ENCODE assay signal across 8 cellular contexts in the genomic region with DNA sequence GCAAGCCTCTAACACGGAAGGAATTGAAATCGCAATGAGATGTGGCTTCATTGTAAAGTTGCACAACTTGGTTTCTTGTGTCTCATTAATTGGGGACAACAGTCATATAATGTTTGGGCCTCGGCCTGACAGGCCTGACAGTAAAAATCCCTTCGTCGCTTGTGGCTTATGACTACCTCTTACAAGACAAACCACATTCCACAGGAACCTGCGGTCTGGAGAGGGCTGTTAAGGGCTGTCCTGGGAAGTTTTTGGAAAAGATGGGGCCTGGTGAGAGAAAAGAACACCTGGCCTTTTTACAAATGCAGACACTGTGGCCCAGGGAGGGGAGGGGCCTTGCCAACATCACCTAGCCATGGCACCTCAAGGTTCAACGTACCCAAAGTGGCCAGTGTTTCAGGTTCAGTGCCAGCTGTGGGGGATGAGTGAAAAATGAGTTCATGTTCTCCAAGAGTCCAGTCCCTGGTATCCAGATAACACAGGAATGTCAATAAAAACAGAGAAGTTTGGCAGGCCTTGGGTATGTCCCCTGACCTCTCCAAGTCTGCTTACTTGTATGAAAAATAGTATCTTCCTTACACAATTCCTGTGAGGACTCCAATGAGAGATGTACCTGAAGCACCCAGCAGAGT. TPM values are rescaled to one million over a fixed set of nuclear protein-coding genes. Genes with fewer than 3 reads are reported as not detected.
DNase-seq lines count a peak whose midpoint lies in the region; ATAC-seq and TF ChIP-seq lines count a peak whose summit lies in the region.

No MANE protein-coding gene starts in this region.

- H3K36me3 ChIP-seq in gastroesophageal sphincter (no peaks in the 10 kb centered on the region), psoas muscle (ENCODE audit: insufficient read depth in 1 of 2, low read depth in 1 of 2) (no peaks in the 10 kb centered on the region), tibial nerve (no peaks in the 10 kb centered on the region)

- TF ChIP-seq POLR2A in gastroesophageal sphincter (IDR thresholded peaks at IDR 0.05) (no peak), tibial nerve (IDR thresholded peaks at IDR 0.05) (no peak)

- DNase-seq in GM04504 (ENCODE audit: low read depth) = peak; percentile 72
- DNase-seq in psoas muscle = no peak
- DNase-seq in tibial nerve (ENCODE audit: low spot score in 2 of 2) = no peak
- DNase-seq in activated naive CD4-positive, alpha-beta T cell treated with Interleukin-2 at 50 U/mL for 16 hours = no peak

- intact Hi-C loops in psoas muscle (cut with DNase I) = no loop called here

- H3K4me3 ChIP-seq in gastroesophageal sphincter (no peak overlapping the region), psoas muscle (no peak overlapping the region), tibial nerve (no peak overlapping the region)

- H3K27me3 ChIP-seq in gastroesophageal sphincter (no peaks in the 10 kb centered on the region), psoas muscle (ENCODE audit: insufficient read depth in 3 of 3, low read length in 2 of 3) (no peaks in the 10 kb centered on the region), tibial nerve (no peaks in the 10 kb centered on the region)

- H3K4me1 ChIP-seq in gastroesophageal sphincter = peaks cover 9 to 56% (median 19%) of the 10 kb centered on the region in 3 donors
- H3K4me1 ChIP-seq in psoas muscle = peaks cover 41% of the 10 kb centered on the region
- peaks cover 0 to 22% (median 14%) of the 10 kb centered on the region in 4 donors for H3K4me1 ChIP-seq in tibial nerve

- TF ChIP-seq EP300 in gastroesophageal sphincter (IDR thresholded peaks at IDR 0.05) (no peak), tibial nerve (IDR thresholded peaks at IDR 0.05) (no peak)

- ATAC-seq in SK-N-SH treated with all-trans-retinoic acid at 6 μM for 48 hours = peak; percentile 40
- ATAC-seq in gastroesophageal sphincter = no peak
- no peak for ATAC-seq in psoas muscle
- no peak for ATAC-seq in GM21390 (IDR thresholded peaks at IDR 0.05; ENCODE audit: unreplicated experiment)
- no peak for ATAC-seq in GM19324 (IDR thresholded peaks at IDR 0.05; ENCODE audit: low FRiP score, unreplicated experiment)

- TF ChIP-seq CTCF in gastroesophageal sphincter (IDR thresholded peaks at IDR 0.05) (no peak), psoas muscle (IDR thresholded peaks at IDR 0.05) (no peak), tibial nerve (IDR thresholded peaks at IDR 0.05) (no peak)

- WGBS in gastroesophageal sphincter (ENCODE audit: low coverage in 1 of 2), 2 donors = 74 to 77% methylated on average over 4 to 5 of the region's 7 CpGs
- 90 to 92% (median 92%) methylated on average over 7 of the region's 7 CpGs for WGBS in psoas muscle, 3 donors
- WGBS in tibial nerve, 2 donors = 74 to 85% methylated on average over 7 of the region's 7 CpGs

- H3K9me3 ChIP-seq in gastroesophageal sphincter = no peaks in the 10 kb centered on the region
- no peaks in the 10 kb centered on the region for H3K9me3 ChIP-seq in psoas muscle
- H3K9me3 ChIP-seq in tibial nerve = no peaks in the 10 kb centered on the region

- H3K27ac ChIP-seq in gastroesophageal sphincter (peak overlapping the region; percentile 36 to 87 (median 83)), psoas muscle (peak overlapping the region; percentile 82), tibial nerve (peak overlapping the region in 2 of 4 donors; percentile 36 to 63)

TF ChIP-seq in SK-N-SH treated with all-trans-retinoic acid at 6 μM for 48 hours, 23 proteins besides CTCF, POLR2A, EP300 and RAD21:
- TF ChIP-seq CSDC2 (CRISPR knock-in tag; IDR thresholded peaks at IDR 0.05) (no peak), ISL1 (CRISPR knock-in tag; IDR thresholded peaks at IDR 0.05) (peak; percentile 28; the same call in 1 of the 2 replicates)

RNA-seq across cellular contexts. Expression of gene SHB, which starts 22.2 kb away (rescaled TPM):
- 10 to 100 TPM in 3 of 4 donors, 1 to 10 TPM in 1; 9.7 to 17.5 (median 14.2) TPM for total RNA-seq in gastroesophageal sphincter
- 10 to 100 TPM in 2 of 4 donors, 1 to 10 TPM in 2; 4.8 to 26.2 (median 12.4) TPM for total RNA-seq in psoas muscle
- 10 to 100 TPM in 1 of 3 donors, 1 to 10 TPM in 2; 4.0 to 30.7 (median 5.1) TPM for polyA plus RNA-seq in psoas muscle
- total RNA-seq in tibial nerve = 10 to 100 TPM in 2 of 4 donors, 1 to 10 TPM in 2; 6.3 to 15.9 (median 11.6) TPM
